In genomic region chr3:192890348-192891335, GRCh38 we compare ENCODE assay signal across 14 cellular contexts. TPM values are rescaled to one million over a fixed set of nuclear protein-coding genes. Genes with fewer than 3 reads are reported as not detected.
DNase-seq lines count a peak whose midpoint lies in the region; TF ChIP-seq lines count a peak whose summit lies in the region.
"Had no signal": no experiment of that assay in that cellular context is flagged by ENCODE, and none has a peak within 500 bp of the region (broad histone marks: within the 10 kb centered on the region; RNA-seq: fewer than 3 reads in every experiment).

No MANE protein-coding gene starts in this region.

- CTCF ChIA-PET in activated CD4-positive, alpha-beta T cell treated with anti-CD3 and anti-CD28 coated beads, Interleukin-2, amount 10 ng/mL, durations not matched to agents 7 days and 5 days (lab: Charles Lee): interaction anchor here (0.5 to 2.6 kb wide), 3 partner anchors 24 to 1690 kb away, joined by 4 to 7 read pairs (median 4); no protein-coding TSS in a partner anchor
- CTCF ChIA-PET in CD8-positive, alpha-beta memory T cell (lab: Charles Lee): no interaction called here

- H3K4me3 ChIP-seq in ascending aorta: no peak overlapping the region
- H3K4me3 ChIP-seq in CD8-positive, alpha-beta memory T cell (ENCODE audit: low read length): no peak overlapping the region
- H3K4me3 ChIP-seq: HAP-1 had no signal

- no peaks in the 10 kb centered on the region for H3K9me3 ChIP-seq in ascending aorta
- no peaks in the 10 kb centered on the region for H3K9me3 ChIP-seq in CD8-positive, alpha-beta memory T cell (ENCODE audit: low read length)
- H3K9me3 ChIP-seq: HAP-1 had no signal

- H3K36me3 Mint-ChIP-seq in activated CD4-positive, alpha-beta T cell treated with anti-CD3 and anti-CD28 coated beads, Interleukin-2, amount 10 ng/mL, durations not matched to agents 7 days and 5 days (ENCODE audit: low read depth): peaks cover 8% of the 10 kb centered on the region
- no peaks in the 10 kb centered on the region for H3K36me3 Mint-ChIP-seq in osteocyte (ENCODE audit: unreplicated experiment)
- no peaks in the 10 kb centered on the region for H3K36me3 Mint-ChIP-seq in CD8-positive, alpha-beta memory T cell

- peaks cover 6 to 20% of the 10 kb centered on the region in 2 donors for H3K4me1 ChIP-seq in ascending aorta
- H3K4me1 ChIP-seq in CD8-positive, alpha-beta memory T cell (ENCODE audit: insufficient read depth, low read length): peaks cover 9% of the 10 kb centered on the region

- no peak for TF ChIP-seq CTCF in ascending aorta (IDR thresholded peaks at IDR 0.05)
- TF ChIP-seq CTCF in osteocyte (IDR thresholded peaks at IDR 0.05): no peak

- H3K4me1 Mint-ChIP-seq in activated CD4-positive, alpha-beta T cell treated with anti-CD3 and anti-CD28 coated beads, Interleukin-2, amount 10 ng/mL, durations not matched to agents 7 days and 5 days: peaks cover 82% of the 10 kb centered on the region
- peaks cover 69% of the 10 kb centered on the region for H3K4me1 Mint-ChIP-seq in osteocyte (ENCODE audit: unreplicated experiment)
- H3K4me1 Mint-ChIP-seq in CD8-positive, alpha-beta memory T cell: peaks cover 7 to 29% (median 7%) of the 10 kb centered on the region in 3 donors

- H3K27ac ChIP-seq in ascending aorta: peak overlapping the region; percentile 32 to 45
- no peak overlapping the region for H3K27ac ChIP-seq in CD8-positive, alpha-beta memory T cell (ENCODE audit: low read depth, low read length)

- H3K4me3 Mint-ChIP-seq in activated CD4-positive, alpha-beta T cell treated with anti-CD3 and anti-CD28 coated beads, Interleukin-2, amount 10 ng/mL, durations not matched to agents 7 days and 5 days: no peak overlapping the region
- H3K4me3 Mint-ChIP-seq in osteocyte (ENCODE audit: unreplicated experiment): no peak overlapping the region
- H3K4me3 Mint-ChIP-seq in CD8-positive, alpha-beta memory T cell: no peak overlapping the region

- POLR2A ChIA-PET in activated CD4-positive, alpha-beta T cell treated with anti-CD3 and anti-CD28 coated beads, Interleukin-2, amount 10 ng/mL, durations not matched to agents 7 days and 5 days (lab: Charles Lee): no interaction called here
- POLR2A ChIA-PET in CD8-positive, alpha-beta memory T cell (lab: Charles Lee): no interaction called here

- no peaks in the 10 kb centered on the region for H3K27me3 ChIP-seq in ascending aorta
- H3K27me3 ChIP-seq in CD8-positive, alpha-beta memory T cell (ENCODE audit: insufficient read depth, low read length, poor library complexity, severe bottlenecking): no peaks in the 10 kb centered on the region

- H3K36me3 ChIP-seq in ascending aorta: no peaks in the 10 kb centered on the region
- no peaks in the 10 kb centered on the region for H3K36me3 ChIP-seq in CD8-positive, alpha-beta memory T cell (ENCODE audit: insufficient read depth, low read length)
- H3K36me3 ChIP-seq: HAP-1 had no signal

- intact Hi-C loops in ascending aorta (cut with DNase I): no loop called here

- H3K27ac Mint-ChIP-seq in activated CD4-positive, alpha-beta T cell treated with anti-CD3 and anti-CD28 coated beads, Interleukin-2, amount 10 ng/mL, durations not matched to agents 7 days and 5 days: peak overlapping the region; percentile 2
- H3K27ac Mint-ChIP-seq in osteocyte (ENCODE audit: unreplicated experiment): peak overlapping the region; percentile 81
- peak overlapping the region in 2 of 8 donors; percentile 19 to 63 for H3K27ac Mint-ChIP-seq in CD8-positive, alpha-beta memory T cell

- peaks cover 9% of the 10 kb centered on the region for H3K27me3 Mint-ChIP-seq in activated CD4-positive, alpha-beta T cell treated with anti-CD3 and anti-CD28 coated beads, Interleukin-2, amount 10 ng/mL, durations not matched to agents 7 days and 5 days
- no peaks in the 10 kb centered on the region for H3K27me3 Mint-ChIP-seq in osteocyte (ENCODE audit: unreplicated experiment)
- H3K27me3 Mint-ChIP-seq in CD8-positive, alpha-beta memory T cell: peaks cover 0 to 4% of the 10 kb centered on the region in 2 donors

- peaks cover 2% of the 10 kb centered on the region for H3K9me3 Mint-ChIP-seq in activated CD4-positive, alpha-beta T cell treated with anti-CD3 and anti-CD28 coated beads, Interleukin-2, amount 10 ng/mL, durations not matched to agents 7 days and 5 days
- no peaks in the 10 kb centered on the region for H3K9me3 Mint-ChIP-seq in osteocyte (ENCODE audit: unreplicated experiment)
- H3K9me3 Mint-ChIP-seq in CD8-positive, alpha-beta memory T cell: peaks cover 0 to under 1% (median 0%) of the 10 kb centered on the region in 5 donors

- DNase-seq in activated CD4-positive, alpha-beta T cell treated with anti-CD3 and anti-CD28 coated beads, Interleukin-2, amount 10 ng/mL, durations not matched to agents 7 days and 5 days: no peak
- no peak for DNase-seq in activated CD4-positive, alpha-beta T cell treated with anti-CD3 and anti-CD28 coated beads, Interleukin-2, amount 50 U/mL, for 1 hour
- DNase-seq in MV-4-11 (lab: John Stamatoyannopoulos, UW): peak; percentile 17
- no peak for DNase-seq in ascending aorta (ENCODE audit: low spot score in 2 of 2)
- no peak for DNase-seq in osteocyte (ENCODE audit: extremely low spot score, unreplicated experiment)
- DNase-seq in CD1c-positive myeloid dendritic cell (ENCODE audit: extremely low spot score): no peak
- DNase-seq in CD8-positive, alpha-beta memory T cell: no peak
- no peak for DNase-seq in activated gamma-delta T cell (lab: John Stamatoyannopoulos, UW)
- DNase-seq: activated naive CD4-positive, alpha-beta T cell treated with anti-CD3 and anti-CD28 coated beads, Interleukin-2, amount 50 U/mL, for 16 hours; caudate nucleus; head of caudate nucleus; NCI-H1092 treated with DMSO at 0.1 percent for 48 hours; posterior cingulate gyrus had no signal

RNA-seq across cellular contexts. Expression of gene MB21D2, which starts 27.0 kb away (rescaled TPM):
- 1 to 10 TPM; 6.6 to 7.7 TPM for total RNA-seq in activated CD4-positive, alpha-beta T cell treated with anti-CD3 and anti-CD28 coated beads, Interleukin-2, amount 10 ng/mL, durations not matched to agents 7 days and 5 days
- total RNA-seq in ascending aorta (0.11 TPM), osteocyte (5.3 and 5.5 TPM in 2 replicates)
- 1 to 10 TPM; 1.1 TPM for total RNA-seq in CD8-positive, alpha-beta memory T cell
- polyA plus RNA-seq in CD8-positive, alpha-beta memory T cell: 0.17 TPM
